In the genomic region with DNA sequence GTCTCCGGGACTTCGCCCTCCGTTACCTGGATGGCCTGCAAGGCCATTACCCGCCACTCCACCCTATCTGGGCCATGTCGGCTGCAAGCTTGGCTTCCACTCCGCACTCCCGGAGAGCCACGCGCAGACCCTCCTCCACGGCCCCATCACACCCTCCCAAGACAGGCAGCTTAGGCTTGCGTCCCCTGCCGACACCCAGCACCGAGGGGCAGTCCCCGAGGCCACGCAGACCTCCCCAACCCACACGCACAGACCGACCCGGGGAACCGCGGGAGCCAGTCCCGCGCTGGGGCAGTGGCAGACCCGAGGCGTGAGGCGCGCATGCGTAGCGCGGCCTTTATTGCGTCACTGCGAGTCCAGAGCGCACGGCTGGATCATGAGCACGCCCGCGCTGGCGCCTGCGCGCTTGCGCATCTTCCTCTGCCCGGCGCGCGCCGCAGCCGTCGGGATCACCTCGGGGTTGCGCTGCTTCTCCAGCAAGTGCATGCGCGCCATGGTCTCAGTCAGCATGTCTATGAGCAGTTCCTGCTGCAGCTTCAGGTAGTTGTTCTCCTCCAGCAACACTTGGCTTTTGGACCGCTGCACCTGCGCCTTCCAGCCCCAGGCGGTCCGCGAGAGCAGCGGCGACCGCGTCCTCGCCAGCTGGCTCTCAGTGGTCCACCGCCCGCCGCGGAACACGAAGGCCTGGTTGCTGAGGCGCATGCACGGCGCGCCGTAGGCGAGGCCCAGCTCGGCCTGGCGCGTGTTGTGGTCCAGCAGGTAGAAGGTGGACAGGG, we compare ENCODE assay signal across 1 cellular context.
A peak's percentile ranks its signal among the peaks of the same experiment; 100 is the strongest.
TF ChIP-seq lines count a peak whose summit lies in the region.

No MANE protein-coding gene starts in this region.

TF ChIP-seq in GM12878, 131 proteins besides CTCF, POLR2A, EP300 and RAD21 (continued from another document and continues in another):
- TF ChIP-seq, protein P1, sequence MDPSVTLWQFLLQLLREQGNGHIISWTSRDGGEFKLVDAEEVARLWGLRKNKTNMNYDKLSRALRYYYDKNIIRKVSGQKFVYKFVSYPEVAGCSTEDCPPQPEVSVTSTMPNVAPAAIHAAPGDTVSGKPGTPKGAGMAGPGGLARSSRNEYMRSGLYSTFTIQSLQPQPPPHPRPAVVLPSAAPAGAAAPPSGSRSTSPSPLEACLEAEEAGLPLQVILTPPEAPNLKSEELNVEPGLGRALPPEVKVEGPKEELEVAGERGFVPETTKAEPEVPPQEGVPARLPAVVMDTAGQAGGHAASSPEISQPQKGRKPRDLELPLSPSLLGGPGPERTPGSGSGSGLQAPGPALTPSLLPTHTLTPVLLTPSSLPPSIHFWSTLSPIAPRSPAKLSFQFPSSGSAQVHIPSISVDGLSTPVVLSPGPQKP (IDR thresholded peaks at IDR 0.05; ENCODE audit: low read depth, low read length) = no peak
- TF ChIP-seq, protein P2, sequence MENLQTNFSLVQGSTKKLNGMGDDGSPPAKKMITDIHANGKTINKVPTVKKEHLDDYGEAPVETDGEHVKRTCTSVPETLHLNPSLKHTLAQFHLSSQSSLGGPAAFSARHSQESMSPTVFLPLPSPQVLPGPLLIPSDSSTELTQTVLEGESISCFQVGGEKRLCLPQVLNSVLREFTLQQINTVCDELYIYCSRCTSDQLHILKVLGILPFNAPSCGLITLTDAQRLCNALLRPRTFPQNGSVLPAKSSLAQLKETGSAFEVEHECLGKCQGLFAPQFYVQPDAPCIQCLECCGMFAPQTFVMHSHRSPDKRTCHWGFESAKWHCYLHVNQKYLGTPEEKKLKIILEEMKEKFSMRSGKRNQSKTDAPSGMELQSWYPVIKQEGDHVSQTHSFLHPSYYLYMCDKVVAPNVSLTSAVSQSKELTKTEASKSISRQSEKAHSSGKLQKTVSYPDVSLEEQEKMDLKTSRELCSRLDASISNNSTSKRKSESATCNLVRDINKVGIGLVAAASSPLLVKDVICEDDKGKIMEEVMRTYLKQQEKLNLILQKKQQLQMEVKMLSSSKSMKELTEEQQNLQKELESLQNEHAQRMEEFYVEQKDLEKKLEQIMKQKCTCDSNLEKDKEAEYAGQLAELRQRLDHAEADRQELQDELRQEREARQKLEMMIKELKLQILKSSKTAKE (IDR thresholded peaks at IDR 0.05; ENCODE audit: low read depth, poor library complexity, severe bottlenecking) = no peak
- TF ChIP-seq NBN (IDR thresholded peaks at IDR 0.05) (0 out of 2 replicates have a peak, but pooled peaks have one; percentile 26), YBX1 (IDR thresholded peaks at IDR 0.05) (no peak), MTA2 (IDR thresholded peaks at IDR 0.05; ENCODE audit: low read depth) (peak; percentile 8; the same call in 1 of the 2 replicates), BACH1 (IDR thresholded peaks at IDR 0.05; ENCODE audit: borderline replicate concordance) (no peak; the same call in none of the 2 replicates), MEF2A (IDR thresholded peaks at IDR 0.05; ENCODE audit: insufficient read depth, low read depth, low read length) (no peak), BRCA1 (IDR thresholded peaks at IDR 0.05; ENCODE audit: low read depth, low read length) (no peak), NFYA (IDR thresholded peaks at IDR 0.05; ENCODE audit: borderline replicate concordance, low read depth, low read length) (no peak), SIX5 (IDR thresholded peaks at IDR 0.05; ENCODE audit: low read depth, low read length, severe bottlenecking) (no peak), KLF5 (IDR thresholded peaks at IDR 0.05; ENCODE audit: partially characterized antibody) (no peak), PML (IDR thresholded peaks at IDR 0.05; ENCODE audit: low read length) (peak; percentile 88), ZNF384 (IDR thresholded peaks at IDR 0.05; ENCODE audit: borderline replicate concordance, low read depth, low read length) (no peak), ZNF622 (IDR thresholded peaks at IDR 0.05) (no peak), YY1 (IDR thresholded peaks at IDR 0.05; ENCODE audit: low read depth, low read length) (peak; percentile 56), HDGF (IDR thresholded peaks at IDR 0.05) (peak; percentile 73), RB1 (IDR thresholded peaks at IDR 0.05; ENCODE audit: borderline replicate concordance) (peak; percentile 31; the same call in 1 of the 2 replicates), KAT2A (conservative IDR thresholded peaks at IDR 0.05; ENCODE audit: control insufficient read depth, low read depth, low read length) (no peak), RFX5 (IDR thresholded peaks at IDR 0.05; ENCODE audit: low read depth, low read length) (no peak), ZBED1 (IDR thresholded peaks at IDR 0.05; ENCODE audit: borderline replicate concordance) (no peak), ATF7 (IDR thresholded peaks at IDR 0.05; ENCODE audit: low read depth) (no peak), IKZF1 (conservative IDR thresholded peaks at IDR 0.05) (peak; percentile 97), EGR1 (IDR thresholded peaks at IDR 0.05; ENCODE audit: borderline replicate concordance in 1 of 2, low read depth in 2 of 2, low read length in 2 of 2) (peak in 1 of 2 experiments; percentile 25; a peak in 2 of 3 replicates), FOXM1 (IDR thresholded peaks at IDR 0.05; ENCODE audit: low read depth, low read length) (no peak), CREM (IDR thresholded peaks at IDR 0.05; ENCODE audit: low read depth) (peak; percentile 77; the same call in 1 of the 2 replicates), WRNIP1 (IDR thresholded peaks at IDR 0.05; ENCODE audit: borderline replicate concordance, low read depth, low read length) (no peak), CBX5 (IDR thresholded peaks at IDR 0.05; ENCODE audit: low read depth) (no peak), NR2F1 (conservative IDR thresholded peaks at IDR 0.05) (0 out of 2 replicates have a peak, but pooled peaks have one; percentile 8), ESRRA (IDR thresholded peaks at IDR 0.05; ENCODE audit: low read length) (0 out of 2 replicates have a peak, but pooled peaks have one; percentile 10), RUNX3 (IDR thresholded peaks at IDR 0.05; ENCODE audit: low read length) (peak; percentile 49; the same call in 1 of the 2 replicates), ZNF217 (IDR thresholded peaks at IDR 0.05) (no peak), SP1 (IDR thresholded peaks at IDR 0.05; ENCODE audit: low read depth, low read length) (peak; percentile 47), ETV6 (conservative IDR thresholded peaks at IDR 0.05 in 1 of 2, IDR thresholded peaks at IDR 0.05 in 1 of 2; ENCODE audit: borderline replicate concordance in 1 of 2, low read depth in 1 of 2) (no peak), IRF4 (IDR thresholded peaks at IDR 0.05; ENCODE audit: low read depth, low read length) (no peak), TARDBP (IDR thresholded peaks at IDR 0.05; ENCODE audit: borderline replicate concordance) (no peak; the same call in 1 of the 2 replicates)
- TF ChIP-seq, protein P3, sequence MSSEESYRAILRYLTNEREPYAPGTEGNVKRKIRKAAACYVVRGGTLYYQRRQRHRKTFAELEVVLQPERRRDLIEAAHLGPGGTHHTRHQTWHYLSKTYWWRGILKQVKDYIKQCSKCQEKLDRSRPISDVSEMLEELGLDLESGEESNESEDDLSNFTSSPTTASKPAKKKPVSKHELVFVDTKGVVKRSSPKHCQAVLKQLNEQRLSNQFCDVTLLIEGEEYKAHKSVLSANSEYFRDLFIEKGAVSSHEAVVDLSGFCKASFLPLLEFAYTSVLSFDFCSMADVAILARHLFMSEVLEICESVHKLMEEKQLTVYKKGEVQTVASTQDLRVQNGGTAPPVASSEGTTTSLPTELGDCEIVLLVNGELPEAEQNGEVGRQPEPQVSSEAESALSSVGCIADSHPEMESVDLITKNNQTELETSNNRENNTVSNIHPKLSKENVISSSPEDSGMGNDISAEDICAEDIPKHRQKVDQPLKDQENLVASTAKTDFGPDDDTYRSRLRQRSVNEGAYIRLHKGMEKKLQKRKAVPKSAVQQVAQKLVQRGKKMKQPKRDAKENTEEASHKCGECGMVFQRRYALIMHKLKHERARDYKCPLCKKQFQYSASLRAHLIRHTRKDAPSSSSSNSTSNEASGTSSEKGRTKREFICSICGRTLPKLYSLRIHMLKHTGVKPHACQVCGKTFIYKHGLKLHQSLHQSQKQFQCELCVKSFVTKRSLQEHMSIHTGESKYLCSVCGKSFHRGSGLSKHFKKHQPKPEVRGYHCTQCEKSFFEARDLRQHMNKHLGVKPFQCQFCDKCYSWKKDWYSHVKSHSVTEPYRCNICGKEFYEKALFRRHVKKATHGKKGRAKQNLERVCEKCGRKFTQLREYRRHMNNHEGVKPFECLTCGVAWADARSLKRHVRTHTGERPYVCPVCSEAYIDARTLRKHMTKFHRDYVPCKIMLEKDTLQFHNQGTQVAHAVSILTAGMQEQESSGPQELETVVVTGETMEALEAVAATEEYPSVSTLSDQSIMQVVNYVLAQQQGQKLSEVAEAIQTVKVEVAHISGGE (CRISPR knock-in tag; IDR thresholded peaks at IDR 0.05) = no peak
- TF ChIP-seq, protein P4, sequence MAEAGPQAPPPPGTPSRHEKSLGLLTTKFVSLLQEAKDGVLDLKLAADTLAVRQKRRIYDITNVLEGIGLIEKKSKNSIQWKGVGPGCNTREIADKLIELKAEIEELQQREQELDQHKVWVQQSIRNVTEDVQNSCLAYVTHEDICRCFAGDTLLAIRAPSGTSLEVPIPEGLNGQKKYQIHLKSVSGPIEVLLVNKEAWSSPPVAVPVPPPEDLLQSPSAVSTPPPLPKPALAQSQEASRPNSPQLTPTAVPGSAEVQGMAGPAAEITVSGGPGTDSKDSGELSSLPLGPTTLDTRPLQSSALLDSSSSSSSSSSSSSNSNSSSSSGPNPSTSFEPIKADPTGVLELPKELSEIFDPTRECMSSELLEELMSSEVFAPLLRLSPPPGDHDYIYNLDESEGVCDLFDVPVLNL (IDR thresholded peaks at IDR 0.05; ENCODE audit: low read depth, low read length) = 0 out of 2 replicates have a peak, but pooled peaks have one; percentile 3
- TF ChIP-seq, protein P5, sequence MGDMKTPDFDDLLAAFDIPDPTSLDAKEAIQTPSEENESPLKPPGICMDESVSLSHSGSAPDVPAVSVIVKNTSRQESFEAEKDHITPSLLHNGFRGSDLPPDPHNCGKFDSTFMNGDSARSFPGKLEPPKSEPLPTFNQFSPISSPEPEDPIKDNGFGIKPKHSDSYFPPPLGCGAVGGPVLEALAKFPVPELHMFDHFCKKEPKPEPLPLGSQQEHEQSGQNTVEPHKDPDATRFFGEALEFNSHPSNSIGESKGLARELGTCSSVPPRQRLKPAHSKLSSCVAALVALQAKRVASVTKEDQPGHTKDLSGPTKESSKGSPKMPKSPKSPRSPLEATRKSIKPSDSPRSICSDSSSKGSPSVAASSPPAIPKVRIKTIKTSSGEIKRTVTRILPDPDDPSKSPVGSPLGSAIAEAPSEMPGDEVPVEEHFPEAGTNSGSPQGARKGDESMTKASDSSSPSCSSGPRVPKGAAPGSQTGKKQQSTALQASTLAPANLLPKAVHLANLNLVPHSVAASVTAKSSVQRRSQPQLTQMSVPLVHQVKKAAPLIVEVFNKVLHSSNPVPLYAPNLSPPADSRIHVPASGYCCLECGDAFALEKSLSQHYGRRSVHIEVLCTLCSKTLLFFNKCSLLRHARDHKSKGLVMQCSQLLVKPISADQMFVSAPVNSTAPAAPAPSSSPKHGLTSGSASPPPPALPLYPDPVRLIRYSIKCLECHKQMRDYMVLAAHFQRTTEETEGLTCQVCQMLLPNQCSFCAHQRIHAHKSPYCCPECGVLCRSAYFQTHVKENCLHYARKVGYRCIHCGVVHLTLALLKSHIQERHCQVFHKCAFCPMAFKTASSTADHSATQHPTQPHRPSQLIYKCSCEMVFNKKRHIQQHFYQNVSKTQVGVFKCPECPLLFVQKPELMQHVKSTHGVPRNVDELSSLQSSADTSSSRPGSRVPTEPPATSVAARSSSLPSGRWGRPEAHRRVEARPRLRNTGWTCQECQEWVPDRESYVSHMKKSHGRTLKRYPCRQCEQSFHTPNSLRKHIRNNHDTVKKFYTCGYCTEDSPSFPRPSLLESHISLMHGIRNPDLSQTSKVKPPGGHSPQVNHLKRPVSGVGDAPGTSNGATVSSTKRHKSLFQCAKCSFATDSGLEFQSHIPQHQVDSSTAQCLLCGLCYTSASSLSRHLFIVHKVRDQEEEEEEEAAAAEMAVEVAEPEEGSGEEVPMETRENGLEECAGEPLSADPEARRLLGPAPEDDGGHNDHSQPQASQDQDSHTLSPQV (IDR thresholded peaks at IDR 0.05) = no peak
- TF ChIP-seq, protein P6, sequence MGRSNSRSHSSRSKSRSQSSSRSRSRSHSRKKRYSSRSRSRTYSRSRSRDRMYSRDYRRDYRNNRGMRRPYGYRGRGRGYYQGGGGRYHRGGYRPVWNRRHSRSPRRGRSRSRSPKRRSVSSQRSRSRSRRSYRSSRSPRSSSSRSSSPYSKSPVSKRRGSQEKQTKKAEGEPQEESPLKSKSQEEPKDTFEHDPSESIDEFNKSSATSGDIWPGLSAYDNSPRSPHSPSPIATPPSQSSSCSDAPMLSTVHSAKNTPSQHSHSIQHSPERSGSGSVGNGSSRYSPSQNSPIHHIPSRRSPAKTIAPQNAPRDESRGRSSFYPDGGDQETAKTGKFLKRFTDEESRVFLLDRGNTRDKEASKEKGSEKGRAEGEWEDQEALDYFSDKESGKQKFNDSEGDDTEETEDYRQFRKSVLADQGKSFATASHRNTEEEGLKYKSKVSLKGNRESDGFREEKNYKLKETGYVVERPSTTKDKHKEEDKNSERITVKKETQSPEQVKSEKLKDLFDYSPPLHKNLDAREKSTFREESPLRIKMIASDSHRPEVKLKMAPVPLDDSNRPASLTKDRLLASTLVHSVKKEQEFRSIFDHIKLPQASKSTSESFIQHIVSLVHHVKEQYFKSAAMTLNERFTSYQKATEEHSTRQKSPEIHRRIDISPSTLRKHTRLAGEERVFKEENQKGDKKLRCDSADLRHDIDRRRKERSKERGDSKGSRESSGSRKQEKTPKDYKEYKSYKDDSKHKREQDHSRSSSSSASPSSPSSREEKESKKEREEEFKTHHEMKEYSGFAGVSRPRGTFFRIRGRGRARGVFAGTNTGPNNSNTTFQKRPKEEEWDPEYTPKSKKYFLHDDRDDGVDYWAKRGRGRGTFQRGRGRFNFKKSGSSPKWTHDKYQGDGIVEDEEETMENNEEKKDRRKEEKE (IDR thresholded peaks at IDR 0.05) = no peak
- TF ChIP-seq, protein P7, sequence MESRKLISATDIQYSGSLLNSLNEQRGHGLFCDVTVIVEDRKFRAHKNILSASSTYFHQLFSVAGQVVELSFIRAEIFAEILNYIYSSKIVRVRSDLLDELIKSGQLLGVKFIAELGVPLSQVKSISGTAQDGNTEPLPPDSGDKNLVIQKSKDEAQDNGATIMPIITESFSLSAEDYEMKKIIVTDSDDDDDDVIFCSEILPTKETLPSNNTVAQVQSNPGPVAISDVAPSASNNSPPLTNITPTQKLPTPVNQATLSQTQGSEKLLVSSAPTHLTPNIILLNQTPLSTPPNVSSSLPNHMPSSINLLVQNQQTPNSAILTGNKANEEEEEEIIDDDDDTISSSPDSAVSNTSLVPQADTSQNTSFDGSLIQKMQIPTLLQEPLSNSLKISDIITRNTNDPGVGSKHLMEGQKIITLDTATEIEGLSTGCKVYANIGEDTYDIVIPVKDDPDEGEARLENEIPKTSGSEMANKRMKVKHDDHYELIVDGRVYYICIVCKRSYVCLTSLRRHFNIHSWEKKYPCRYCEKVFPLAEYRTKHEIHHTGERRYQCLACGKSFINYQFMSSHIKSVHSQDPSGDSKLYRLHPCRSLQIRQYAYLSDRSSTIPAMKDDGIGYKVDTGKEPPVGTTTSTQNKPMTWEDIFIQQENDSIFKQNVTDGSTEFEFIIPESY (IDR thresholded peaks at IDR 0.05) = 0 out of 2 replicates have a peak, but pooled peaks have one; percentile 43
- TF ChIP-seq, protein P8, sequence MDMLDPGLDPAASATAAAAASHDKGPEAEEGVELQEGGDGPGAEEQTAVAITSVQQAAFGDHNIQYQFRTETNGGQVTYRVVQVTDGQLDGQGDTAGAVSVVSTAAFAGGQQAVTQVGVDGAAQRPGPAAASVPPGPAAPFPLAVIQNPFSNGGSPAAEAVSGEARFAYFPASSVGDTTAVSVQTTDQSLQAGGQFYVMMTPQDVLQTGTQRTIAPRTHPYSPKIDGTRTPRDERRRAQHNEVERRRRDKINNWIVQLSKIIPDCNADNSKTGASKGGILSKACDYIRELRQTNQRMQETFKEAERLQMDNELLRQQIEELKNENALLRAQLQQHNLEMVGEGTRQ (IDR thresholded peaks at IDR 0.05; ENCODE audit: borderline replicate concordance, low read depth, low read length) = no peak
